Comparison of ENCODE assay signal across 8 cellular contexts in genomic region chr7:134327896-134328295, GRCh38. TPM values are rescaled to one million over a fixed set of nuclear protein-coding genes. Genes with fewer than 3 reads are reported as not detected.
DNase-seq lines count a peak whose midpoint lies in the region; ATAC-seq and TF ChIP-seq lines count a peak whose summit lies in the region.

No MANE protein-coding gene starts in this region.

- peaks cover 22% of the 10 kb centered on the region for H3K27me3 Mint-ChIP-seq in neural crest cell (ENCODE audit: low read depth)

- no peaks in the 10 kb centered on the region for H3K9me3 Mint-ChIP-seq in neural crest cell

- peak; percentile 37 for TF ChIP-seq CTCF in neural crest cell (conservative IDR thresholded peaks at IDR 0.05)

- no peak overlapping the region for H3K27ac Mint-ChIP-seq in neural crest cell (ENCODE audit: unreplicated experiment)

- no peaks in the 10 kb centered on the region for H3K36me3 Mint-ChIP-seq in neural crest cell (ENCODE audit: low read depth)

- no peak overlapping the region for H3K4me3 Mint-ChIP-seq in neural crest cell

- ATAC-seq in HG02588 (IDR thresholded peaks at IDR 0.05; ENCODE audit: unreplicated experiment): peak; percentile 65
- peak; percentile 58 to 82 for ATAC-seq in activated CD4-positive, CD25-positive, alpha-beta regulatory T cell treated with anti-CD3 and anti-CD28 coated beads, Interleukin-2, amount 50 U/mL, for 24 hours

- DNase-seq in NCI-H345 (lab: John Stamatoyannopoulos, UW) (peak; percentile 14), NCI-H345 treated with DMSO at 0.1 percent for 48 hours (lab: John Stamatoyannopoulos, UW; ENCODE audit: unreplicated experiment) (no peak), NCI-H187 treated with DMSO at 0.1 percent for 48 hours (lab: John Stamatoyannopoulos, UW) (peak; percentile 5), neural crest cell (ENCODE audit: low read depth, low spot score) (peak; percentile 36), cerebellum (ENCODE audit: low spot score) (no peak)
- DNase-seq in effector CD8-positive, alpha-beta T cell (lab: John Stamatoyannopoulos, UW): peak; percentile 43

- H3K4me1 Mint-ChIP-seq in neural crest cell: peaks cover 5% of the 10 kb centered on the region

RNA-seq across cellular contexts. Expression of gene SLC35B4, which starts 11.2 kb away (rescaled TPM):
- total RNA-seq in neural crest cell (47.1 and 51.7 TPM in 2 replicates), cerebellum (24.3 TPM)

Comparison
In these comparisons a context has a peak if more than half of its experiments do, and no peak if none do; other contexts are left out.
1. DNase-seq: peak in NCI-H345 (single experiment), NCI-H187 treated with DMSO at 0.1 percent for 48 hours (single experiment), effector CD8-positive, alpha-beta T cell (single experiment) and neural crest cell (single experiment); none in NCI-H345 treated with DMSO at 0.1 percent for 48 hours (single experiment) and cerebellum (single experiment).